In the genomic region with DNA sequence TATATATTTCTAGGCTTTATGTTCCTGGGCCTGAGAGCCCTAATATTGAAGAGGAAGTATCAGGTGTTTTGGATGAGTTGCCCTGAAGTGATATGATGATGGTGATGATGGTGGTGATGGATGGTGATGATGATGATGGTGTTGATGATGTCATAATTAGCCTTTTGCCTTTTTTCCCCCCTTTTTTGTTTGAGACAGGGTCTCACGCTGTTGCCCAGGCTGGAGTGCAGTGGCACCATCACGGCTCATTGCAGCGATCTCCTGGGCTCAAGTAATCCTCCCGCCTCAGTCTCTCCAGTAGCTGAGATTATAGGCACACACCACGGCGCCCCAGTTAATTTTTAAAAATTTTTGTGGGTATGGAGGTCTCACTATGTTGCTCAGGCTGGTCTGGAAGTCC, we compare ENCODE assay signal across 1 cellular context.
A peak's percentile ranks its signal among the peaks of the same experiment; 100 is the strongest.
TF ChIP-seq lines count a peak whose summit lies in the region.

No MANE protein-coding gene starts in this region.

TF ChIP-seq in HEK293, 187 proteins besides CTCF, POLR2A, EP300 and RAD21:
- TF ChIP-seq, protein P1, sequence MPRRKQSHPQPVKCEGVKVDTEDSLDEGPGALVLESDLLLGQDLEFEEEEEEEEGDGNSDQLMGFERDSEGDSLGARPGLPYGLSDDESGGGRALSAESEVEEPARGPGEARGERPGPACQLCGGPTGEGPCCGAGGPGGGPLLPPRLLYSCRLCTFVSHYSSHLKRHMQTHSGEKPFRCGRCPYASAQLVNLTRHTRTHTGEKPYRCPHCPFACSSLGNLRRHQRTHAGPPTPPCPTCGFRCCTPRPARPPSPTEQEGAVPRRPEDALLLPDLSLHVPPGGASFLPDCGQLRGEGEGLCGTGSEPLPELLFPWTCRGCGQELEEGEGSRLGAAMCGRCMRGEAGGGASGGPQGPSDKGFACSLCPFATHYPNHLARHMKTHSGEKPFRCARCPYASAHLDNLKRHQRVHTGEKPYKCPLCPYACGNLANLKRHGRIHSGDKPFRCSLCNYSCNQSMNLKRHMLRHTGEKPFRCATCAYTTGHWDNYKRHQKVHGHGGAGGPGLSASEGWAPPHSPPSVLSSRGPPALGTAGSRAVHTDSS (tag by site-specific recombination; IDR thresholded peaks at IDR 0.05), result peak; percentile 70
- TF ChIP-seq, protein P2, sequence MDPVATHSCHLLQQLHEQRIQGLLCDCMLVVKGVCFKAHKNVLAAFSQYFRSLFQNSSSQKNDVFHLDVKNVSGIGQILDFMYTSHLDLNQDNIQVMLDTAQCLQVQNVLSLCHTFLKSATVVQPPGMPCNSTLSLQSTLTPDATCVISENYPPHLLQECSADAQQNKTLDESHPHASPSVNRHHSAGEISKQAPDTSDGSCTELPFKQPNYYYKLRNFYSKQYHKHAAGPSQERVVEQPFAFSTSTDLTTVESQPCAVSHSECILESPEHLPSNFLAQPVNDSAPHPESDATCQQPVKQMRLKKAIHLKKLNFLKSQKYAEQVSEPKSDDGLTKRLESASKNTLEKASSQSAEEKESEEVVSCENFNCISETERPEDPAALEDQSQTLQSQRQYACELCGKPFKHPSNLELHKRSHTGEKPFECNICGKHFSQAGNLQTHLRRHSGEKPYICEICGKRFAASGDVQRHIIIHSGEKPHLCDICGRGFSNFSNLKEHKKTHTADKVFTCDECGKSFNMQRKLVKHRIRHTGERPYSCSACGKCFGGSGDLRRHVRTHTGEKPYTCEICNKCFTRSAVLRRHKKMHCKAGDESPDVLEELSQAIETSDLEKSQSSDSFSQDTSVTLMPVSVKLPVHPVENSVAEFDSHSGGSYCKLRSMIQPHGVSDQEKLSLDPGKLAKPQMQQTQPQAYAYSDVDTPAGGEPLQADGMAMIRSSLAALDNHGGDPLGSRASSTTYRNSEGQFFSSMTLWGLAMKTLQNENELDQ (tag by site-specific recombination; IDR thresholded peaks at IDR 0.05; ENCODE audit: low read depth), result no peak
